In the genomic region with DNA sequence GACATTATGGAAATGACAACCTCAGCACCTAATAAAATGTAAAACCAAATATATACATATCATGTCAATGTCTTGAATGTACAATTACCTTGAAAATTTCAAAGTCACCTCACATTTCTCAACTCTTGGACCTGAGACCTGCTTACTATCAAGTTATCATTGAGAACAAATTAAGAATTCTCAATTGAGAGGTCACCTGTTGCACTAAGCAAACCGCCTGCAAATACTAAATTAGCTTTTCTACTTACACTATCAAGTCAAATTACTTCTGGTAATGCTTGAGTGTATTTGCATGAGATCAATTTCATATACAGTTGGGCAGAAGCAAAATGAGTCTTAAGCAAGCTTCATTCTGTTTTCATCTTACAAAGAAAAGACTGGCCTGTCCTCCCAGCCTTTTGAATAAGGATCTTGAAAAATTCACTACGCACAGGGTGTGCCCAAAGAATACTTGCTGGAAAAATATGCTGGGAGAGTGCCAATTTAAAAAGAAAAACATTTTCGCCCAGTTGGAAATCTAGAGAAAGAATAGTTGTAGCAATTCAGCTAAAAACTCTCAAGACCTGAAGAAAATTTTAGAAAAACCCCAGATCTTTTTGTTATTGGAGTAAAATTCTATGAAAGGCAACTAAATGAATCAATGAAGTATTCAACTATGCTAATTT, we compare ENCODE assay signal across 10 cellular contexts. TPM values are rescaled to one million over a fixed set of nuclear protein-coding genes. Genes with fewer than 3 reads are reported as not detected.
DNase-seq lines count a peak whose midpoint lies in the region; ATAC-seq and TF ChIP-seq lines count a peak whose summit lies in the region.
"Had no signal": no experiment of that assay in that cellular context is flagged by ENCODE, and none has a peak within 500 bp of the region (broad histone marks: within the 10 kb centered on the region; RNA-seq: fewer than 3 reads in every experiment).

No MANE protein-coding gene starts in this region.

- H3K36me3 ChIP-seq in CD4-positive, alpha-beta memory T cell (ENCODE audit: insufficient read depth, low read length), result no peaks in the 10 kb centered on the region
- no peaks in the 10 kb centered on the region for H3K36me3 ChIP-seq in osteoblast (ENCODE audit: insufficient read depth, low read length)

- CTCF ChIA-PET in CD4-positive, alpha-beta memory T cell (lab: Charles Lee; ENCODE audit: partially characterized antibody), result interaction anchor here (1.2 to 1.6 kb wide), 4 partner anchors 10 to 155 kb away, joined by 3 to 8 read pairs (median 5); a partner anchor contains a TSS

- H2AFZ ChIP-seq in osteoblast (ENCODE audit: low read length), result no peak overlapping the region

- H4K20me1 ChIP-seq in osteoblast (ENCODE audit: insufficient read depth, low read length), result peaks cover 84% of the 10 kb centered on the region

- no peak for ATAC-seq in HG03095 (IDR thresholded peaks at IDR 0.05; ENCODE audit: unreplicated experiment)
- ATAC-seq: foreskin keratinocyte had no signal

- no peaks in the 10 kb centered on the region for H3K27me3 ChIP-seq in CD4-positive, alpha-beta memory T cell (ENCODE audit: insufficient read depth, low read length)
- no peaks in the 10 kb centered on the region for H3K27me3 ChIP-seq in osteoblast (ENCODE audit: insufficient read depth, low read length)
- H3K27me3 ChIP-seq: foreskin keratinocyte had no signal

- peak overlapping the region in 5 of 8 donors; percentile 15 to 64 (median 49) for H3K4me3 Mint-ChIP-seq in CD4-positive, alpha-beta memory T cell
- H3K4me3 Mint-ChIP-seq in endothelial cell (ENCODE audit: unreplicated experiment) (no peak overlapping the region), CD14-positive monocyte (no peak overlapping the region)
- H3K4me3 Mint-ChIP-seq: neural crest cell had no signal

- DNase-seq in CD4-positive, alpha-beta memory T cell, result no peak
- DNase-seq in NCI-H226, result peak; percentile 31
- DNase-seq in endothelial cell (ENCODE audit: low spot score), result no peak
- DNase-seq in osteoblast (ENCODE audit: insufficient read length, low spot score, missing footprints), result peak; percentile 74
- DNase-seq in CD14-positive monocyte (ENCODE audit: low spot score), result no peak
- no peak for DNase-seq in DMS53 treated with DMSO at 0.1 percent for 48 hours (lab: John Stamatoyannopoulos, UW; ENCODE audit: unreplicated experiment)
- no peak for DNase-seq in T1000 (lab: John Stamatoyannopoulos, UW)
- DNase-seq: foreskin keratinocyte had no signal

- intact Hi-C loops in CD4-positive, alpha-beta memory T cell (cut with micrococcal nuclease), result no loop called here
- intact Hi-C loops in CD14-positive monocyte (cut with micrococcal nuclease), result loop anchor here in 1 of 2 donors (5.0 kb wide), 1 partner anchor 35 kb away; a partner anchor contains a TSS

- no peaks in the 10 kb centered on the region for H3K9me3 Mint-ChIP-seq in CD4-positive, alpha-beta memory T cell
- H3K9me3 Mint-ChIP-seq in endothelial cell (ENCODE audit: unreplicated experiment) (no peaks in the 10 kb centered on the region), CD14-positive monocyte (no peaks in the 10 kb centered on the region)
- H3K9me3 Mint-ChIP-seq: neural crest cell had no signal

- no peak overlapping the region for H3K27ac ChIP-seq in CD4-positive, alpha-beta memory T cell (ENCODE audit: low read depth, low read length)
- peak overlapping the region; percentile 36 for H3K27ac ChIP-seq in osteoblast (ENCODE audit: low read depth, low read length)
- H3K27ac ChIP-seq: foreskin keratinocyte had no signal

- no peak for TF ChIP-seq CTCF in endothelial cell (IDR thresholded peaks at IDR 0.05; ENCODE audit: unreplicated experiment)
- no peak for TF ChIP-seq CTCF in osteoblast (IDR thresholded peaks at IDR 0.05; ENCODE audit: extremely low read depth, low read depth, low read length)
- no peak for TF ChIP-seq CTCF in CD14-positive monocyte (IDR thresholded peaks at IDR 0.05)

- peak overlapping the region in 5 of 7 donors; percentile 16 to 72 (median 52) for H3K27ac Mint-ChIP-seq in CD4-positive, alpha-beta memory T cell
- peak overlapping the region; percentile 38 for H3K27ac Mint-ChIP-seq in endothelial cell (ENCODE audit: unreplicated experiment)
- no peak overlapping the region for H3K27ac Mint-ChIP-seq in CD14-positive monocyte

- H3K4me1 ChIP-seq in CD4-positive, alpha-beta memory T cell (ENCODE audit: insufficient read depth, low read length), result peaks cover 98% of the 10 kb centered on the region
- H3K4me1 ChIP-seq in osteoblast (ENCODE audit: insufficient read depth, low read length), result peaks cover 50% of the 10 kb centered on the region

- H3K9me3 ChIP-seq in CD4-positive, alpha-beta memory T cell (ENCODE audit: control insufficient read depth in 1 of 2, low read length in 2 of 2), result no peaks in the 10 kb centered on the region
- H3K9me3 ChIP-seq in osteoblast (ENCODE audit: low read depth, low read length), result no peaks in the 10 kb centered on the region

- H3K4me3 ChIP-seq in CD4-positive, alpha-beta memory T cell (ENCODE audit: low read length in 2 of 2), result no peak overlapping the region
- no peak overlapping the region for H3K4me3 ChIP-seq in osteoblast (ENCODE audit: insufficient read depth, low read length)

- POLR2A ChIA-PET in CD4-positive, alpha-beta memory T cell (lab: Charles Lee; ENCODE audit: partially characterized antibody), result interaction anchor here (0.6 to 7.3 kb wide), 4 partner anchors 22 to 149 kb away, joined by 3 to 54 read pairs (median 4); a partner anchor contains a TSS

- peaks cover 68 to 96% (median 82%) of the 10 kb centered on the region in 4 donors for H3K4me1 Mint-ChIP-seq in CD4-positive, alpha-beta memory T cell
- H3K4me1 Mint-ChIP-seq in endothelial cell (ENCODE audit: unreplicated experiment), result peaks cover 53% of the 10 kb centered on the region
- peaks cover 59% of the 10 kb centered on the region for H3K4me1 Mint-ChIP-seq in CD14-positive monocyte

- H3K27me3 Mint-ChIP-seq in CD4-positive, alpha-beta memory T cell, result no peaks in the 10 kb centered on the region
- no peaks in the 10 kb centered on the region for H3K27me3 Mint-ChIP-seq in endothelial cell (ENCODE audit: unreplicated experiment)
- H3K27me3 Mint-ChIP-seq in CD14-positive monocyte (ENCODE audit: low read depth in 3 of 3), result no peaks in the 10 kb centered on the region

- H3K79me2 ChIP-seq in osteoblast (ENCODE audit: insufficient read depth, low read length), result peaks cover 99% of the 10 kb centered on the region

- peak overlapping the region; percentile 38 for H3K4me2 ChIP-seq in osteoblast (ENCODE audit: insufficient read depth, low read length)

- peaks cover 0 to 12% of the 10 kb centered on the region in 2 donors for H3K36me3 Mint-ChIP-seq in CD4-positive, alpha-beta memory T cell
- H3K36me3 Mint-ChIP-seq in endothelial cell (ENCODE audit: low read depth, unreplicated experiment) (peaks cover 15% of the 10 kb centered on the region), CD14-positive monocyte (peaks cover 6 to 18% of the 10 kb centered on the region in 2 donors)

RNA-seq across cellular contexts. Expression of a gene that starts 35.7 kb away (rescaled TPM):
- 100 to 1,000 TPM; 190 to 206 TPM for total RNA-seq in CD4-positive, alpha-beta memory T cell
- polyA plus RNA-seq in CD4-positive, alpha-beta memory T cell, result 10 to 100 TPM in 1 of 2 donors, 1 to 10 TPM in 1; 6.7 to 24.3 TPM
- total RNA-seq in endothelial cell (ENCODE audit: unreplicated experiment) (154 TPM), osteoblast (79.9 and 151 TPM in 2 replicates)
- 1 to 10 TPM; 3.1 to 4.6 TPM for polyA plus RNA-seq in CD14-positive monocyte

Comparison
In these comparisons a context has a peak if more than half of its experiments do, and no peak if none do; other contexts are left out.
1. DNase-seq: peak in NCI-H226 (single experiment) and osteoblast (single experiment); none in CD4-positive, alpha-beta memory T cell (0 of 5), endothelial cell (single experiment), CD14-positive monocyte (single experiment), DMS53 treated with DMSO at 0.1 percent for 48 hours (single experiment) and T1000 (single experiment).
2. H3K27ac Mint-ChIP-seq: peak in CD4-positive, alpha-beta memory T cell (5 of 7) and endothelial cell (single experiment); none in CD14-positive monocyte (0 of 7).
3. H3K4me3 Mint-ChIP-seq: peak in CD4-positive, alpha-beta memory T cell (5 of 8); none in endothelial cell (single experiment) and CD14-positive monocyte (0 of 2).